ENCODE assay signal across 8 cellular contexts in the genomic region with DNA sequence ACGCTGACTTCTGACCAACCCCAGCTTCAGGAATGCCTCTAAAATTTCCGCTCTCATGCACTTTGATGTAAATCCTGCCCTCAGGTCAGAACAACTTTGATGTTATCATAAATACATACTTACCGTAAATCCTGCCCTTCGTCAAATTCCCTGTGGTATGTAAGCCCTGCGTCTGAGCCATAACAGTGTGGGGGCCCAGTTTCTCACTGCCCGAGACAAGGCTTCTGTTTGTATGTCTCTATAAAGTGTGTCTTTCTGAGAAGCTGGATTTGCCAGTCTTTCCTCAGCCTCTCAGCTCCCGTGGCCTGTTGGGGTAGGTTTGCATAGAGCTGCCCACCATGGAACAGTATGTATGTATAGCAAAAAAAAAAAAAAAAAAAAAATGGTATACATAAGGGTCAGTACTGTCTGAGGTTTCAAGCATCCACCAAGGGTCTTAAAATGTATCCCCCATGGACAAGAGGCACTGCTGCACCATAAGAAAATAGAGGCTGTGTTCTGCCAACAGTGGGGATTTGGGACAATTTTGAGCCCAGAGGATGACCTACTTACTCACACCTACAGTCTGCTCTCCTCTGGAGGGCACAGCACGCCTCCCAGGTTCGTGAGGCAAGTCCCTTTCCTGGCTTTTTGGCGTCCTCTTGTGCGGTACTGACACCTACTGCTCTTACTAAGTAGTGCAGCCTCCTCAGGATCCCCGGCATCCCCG. TPM values are rescaled to one million over a fixed set of nuclear protein-coding genes. Genes with fewer than 3 reads are reported as not detected.
DNase-seq lines count a peak whose midpoint lies in the region; ATAC-seq and TF ChIP-seq lines count a peak whose summit lies in the region.

No MANE protein-coding gene starts in this region.

- no peaks in the 10 kb centered on the region for H3K9me3 Mint-ChIP-seq in activated naive CD8-positive, alpha-beta T cell treated with anti-CD3 and anti-CD28 coated beads for 36 hours
- no peaks in the 10 kb centered on the region for H3K9me3 Mint-ChIP-seq in glutamatergic neuron (ENCODE audit: unreplicated experiment)

- no peaks in the 10 kb centered on the region for H3K9me2 ChIP-seq in GM23248 (ENCODE audit: insufficient read depth)

- no peaks in the 10 kb centered on the region for H3K27me3 ChIP-seq in GM23248 (replicated peaks; ENCODE audit: insufficient read depth)
- no peaks in the 10 kb centered on the region for H3K27me3 ChIP-seq in upper lobe of right lung

- no peak overlapping the region for H3K4me2 ChIP-seq in GM23248 (ENCODE audit: unreplicated experiment)

- H3K4me3 ChIP-seq in GM23248 (no peak overlapping the region), upper lobe of right lung (no peak overlapping the region)

- H4K20me1 ChIP-seq in GM23248 (ENCODE audit: insufficient read depth) = no peaks in the 10 kb centered on the region

- no peak overlapping the region for H3K4me3 Mint-ChIP-seq in activated naive CD8-positive, alpha-beta T cell treated with anti-CD3 and anti-CD28 coated beads for 36 hours
- H3K4me3 Mint-ChIP-seq in glutamatergic neuron (ENCODE audit: unreplicated experiment) = no peak overlapping the region

- H3K4me1 ChIP-seq in GM23248 (ENCODE audit: insufficient read depth) = peaks cover 21% of the 10 kb centered on the region
- H3K4me1 ChIP-seq in upper lobe of right lung = peaks cover 19% of the 10 kb centered on the region

- intact Hi-C loops in upper lobe of right lung (cut with DNase I) = loop anchor here (5.0 kb wide), 1 partner anchor 66 kb away; the partner anchor contains the start of gene SLC7A6

- H3K9me3 ChIP-seq in GM23248 (ENCODE audit: low read depth) (no peaks in the 10 kb centered on the region), upper lobe of right lung (no peaks in the 10 kb centered on the region)

- H3K27ac ChIP-seq in GM23248 (no peak overlapping the region), upper lobe of right lung (no peak overlapping the region)

- H3K36me3 Mint-ChIP-seq in activated naive CD8-positive, alpha-beta T cell treated with anti-CD3 and anti-CD28 coated beads for 36 hours = peaks cover 10% of the 10 kb centered on the region
- no peaks in the 10 kb centered on the region for H3K36me3 Mint-ChIP-seq in glutamatergic neuron (ENCODE audit: unreplicated experiment)

- no peak overlapping the region for H3K9ac ChIP-seq in GM23248

- peaks cover 25% of the 10 kb centered on the region for H3F3A ChIP-seq in GM23248 (ENCODE audit: insufficient read depth)

- no peak overlapping the region for H3K27ac Mint-ChIP-seq in activated naive CD8-positive, alpha-beta T cell treated with anti-CD3 and anti-CD28 coated beads for 36 hours
- no peak overlapping the region for H3K27ac Mint-ChIP-seq in glutamatergic neuron (ENCODE audit: unreplicated experiment)

- DNase-seq in DMS114 treated with DMSO at 0.1 percent for 48 hours (lab: John Stamatoyannopoulos, UW; ENCODE audit: unreplicated experiment) (peak; percentile 65), GM23248 (peak; percentile 93), NCI-H1092 treated with DMSO at 0.1 percent for 48 hours (lab: John Stamatoyannopoulos, UW) (peak; percentile 74), SKM-1 treated with dmso at 0.1 percent for 144 hours (lab: John Stamatoyannopoulos, UW; ENCODE audit: unreplicated experiment) (peak; percentile 70), glutamatergic neuron (peak; percentile 80), pons (ENCODE audit: low spot score) (peak; percentile 95), upper lobe of right lung (peak; percentile 81)
- peak; percentile 75 for DNase-seq in activated naive CD8-positive, alpha-beta T cell treated with anti-CD3 and anti-CD28 coated beads for 36 hours

- H3K27me3 Mint-ChIP-seq in activated naive CD8-positive, alpha-beta T cell treated with anti-CD3 and anti-CD28 coated beads for 36 hours = no peaks in the 10 kb centered on the region
- no peaks in the 10 kb centered on the region for H3K27me3 Mint-ChIP-seq in glutamatergic neuron (ENCODE audit: unreplicated experiment)

- 45 to 48% methylated on average over 13 of the region's 13 CpGs for WGBS in GM23248 (ENCODE audit: low coverage in 1 of 2, low lambda C conversion rate in 2 of 2, missing lambda C conversion rate in 2 of 2), 2 experiments

- H3K36me3 ChIP-seq in GM23248 (ENCODE audit: low read depth) = peaks cover 32% of the 10 kb centered on the region; the same call in 1 of the 2 replicates
- peaks cover 12% of the 10 kb centered on the region for H3K36me3 ChIP-seq in upper lobe of right lung

- no peaks in the 10 kb centered on the region for H3K79me2 ChIP-seq in GM23248 (ENCODE audit: insufficient read depth)

- in situ Hi-C loops in GM23248 (cut with MboI) = no loop called here

- H2AFZ ChIP-seq in GM23248 = no peak overlapping the region

- peak; percentile 96 for ATAC-seq in upper lobe of right lung

- TF ChIP-seq CTCF in glutamatergic neuron (IDR thresholded peaks at IDR 0.05; ENCODE audit: partially characterized antibody, unreplicated experiment) (peak; percentile 79), upper lobe of right lung (IDR thresholded peaks at IDR 0.05) (peak; percentile 94)

- peaks cover 21% of the 10 kb centered on the region for H3K4me1 Mint-ChIP-seq in activated naive CD8-positive, alpha-beta T cell treated with anti-CD3 and anti-CD28 coated beads for 36 hours
- no peaks in the 10 kb centered on the region for H3K4me1 Mint-ChIP-seq in glutamatergic neuron (ENCODE audit: low read depth, unreplicated experiment)

RNA-seq across cellular contexts. Expression of gene PRMT7, which starts 17.5 kb away (rescaled TPM):
- 49.6 and 68.0 TPM in 2 replicates for total RNA-seq in GM23248 (2014; rRNA removed; shearing (Covaris generic))
- 24.1 and 27.2 TPM in 2 replicates for polyA plus RNA-seq in GM23248 (2016; fragmentation: Nextera tagmentation; extraction: Ambion mirVana)
- 10 to 100 TPM; 68.9 to 72.0 TPM for total RNA-seq in activated naive CD8-positive, alpha-beta T cell treated with anti-CD3 and anti-CD28 coated beads for 36 hours
- total RNA-seq in glutamatergic neuron (ENCODE audit: unreplicated experiment) (62.7 TPM), upper lobe of right lung (30.0 TPM)

RNA-seq across cellular contexts. Expression of gene SLC7A6OS, which starts 17.6 kb away (rescaled TPM):
- 8.5 and 11.9 TPM in 2 replicates for total RNA-seq in GM23248 (2014; rRNA removed; shearing (Covaris generic))
- 13.4 and 15.8 TPM in 2 replicates for polyA plus RNA-seq in GM23248 (2016; fragmentation: Nextera tagmentation; extraction: Ambion mirVana)
- 10 to 100 TPM; 23.0 to 23.3 TPM for total RNA-seq in activated naive CD8-positive, alpha-beta T cell treated with anti-CD3 and anti-CD28 coated beads for 36 hours
- total RNA-seq in glutamatergic neuron (ENCODE audit: unreplicated experiment) = 25.2 TPM
- 18.8 TPM for total RNA-seq in upper lobe of right lung
